1 cellular context compared by ENCODE assay signal in the genomic region with DNA sequence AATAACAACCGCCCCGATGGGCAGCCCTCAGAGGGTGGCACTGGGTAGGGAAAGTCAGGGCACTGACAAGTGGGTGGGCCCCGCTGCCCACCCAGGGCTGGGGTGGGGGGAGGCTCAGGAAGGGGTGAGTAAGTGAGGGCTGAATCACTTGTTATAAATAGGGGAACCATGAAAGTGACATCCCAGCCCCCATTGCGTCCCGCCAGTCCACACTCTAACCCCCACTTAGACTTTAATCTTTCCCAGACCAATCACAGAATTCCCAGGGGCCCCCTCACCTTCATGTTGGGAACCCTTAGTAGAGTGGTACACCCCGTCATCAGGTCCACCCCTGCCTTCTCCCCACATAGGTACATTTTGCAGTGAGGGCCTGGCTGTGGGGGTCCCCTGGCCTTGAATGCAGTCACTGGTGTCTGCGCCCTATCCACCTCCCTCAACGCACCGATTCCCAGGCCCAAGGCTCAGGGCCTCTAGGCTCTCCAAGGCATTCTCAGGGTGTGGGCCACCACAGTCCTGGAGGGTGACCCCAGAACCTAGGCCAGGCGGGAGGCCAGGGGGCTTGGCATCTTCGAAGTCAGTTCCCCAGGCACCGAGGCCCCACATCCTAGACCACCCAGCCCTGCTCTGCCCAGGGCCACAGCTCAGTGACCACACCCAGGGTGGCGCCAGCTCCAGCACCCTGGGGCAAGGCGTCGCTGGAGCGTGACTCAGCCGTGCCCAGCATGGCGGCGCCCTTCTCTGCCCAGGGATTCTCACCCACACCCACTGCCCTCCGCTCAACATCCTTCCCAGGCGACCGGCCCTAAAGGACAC.
TF ChIP-seq lines count a peak whose summit lies in the region.

No MANE protein-coding gene starts in this region.

TF ChIP-seq in GM12878, 131 proteins besides CTCF, POLR2A, EP300 and RAD21 (continued from another document):
- TF ChIP-seq CREB1 (IDR thresholded peaks at IDR 0.05; ENCODE audit: low read depth) (peak; percentile 14; the same call in 1 of the 2 replicates), MEF2B (IDR thresholded peaks at IDR 0.05; ENCODE audit: partially characterized antibody, poor library complexity, severe bottlenecking) (peak; percentile 48), LARP7 (IDR thresholded peaks at IDR 0.05) (peak; percentile 56; the same call in 1 of the 2 replicates), MTA3 (IDR thresholded peaks at IDR 0.05; ENCODE audit: borderline replicate concordance, low read length) (peak; percentile 38; the same call in 1 of the 2 replicates), DPF2 (IDR thresholded peaks at IDR 0.05) (peak; percentile 50; the same call in 1 of the 2 replicates), IKZF1 (conservative IDR thresholded peaks at IDR 0.05) (peak; percentile 40)
- TF ChIP-seq, protein P1, sequence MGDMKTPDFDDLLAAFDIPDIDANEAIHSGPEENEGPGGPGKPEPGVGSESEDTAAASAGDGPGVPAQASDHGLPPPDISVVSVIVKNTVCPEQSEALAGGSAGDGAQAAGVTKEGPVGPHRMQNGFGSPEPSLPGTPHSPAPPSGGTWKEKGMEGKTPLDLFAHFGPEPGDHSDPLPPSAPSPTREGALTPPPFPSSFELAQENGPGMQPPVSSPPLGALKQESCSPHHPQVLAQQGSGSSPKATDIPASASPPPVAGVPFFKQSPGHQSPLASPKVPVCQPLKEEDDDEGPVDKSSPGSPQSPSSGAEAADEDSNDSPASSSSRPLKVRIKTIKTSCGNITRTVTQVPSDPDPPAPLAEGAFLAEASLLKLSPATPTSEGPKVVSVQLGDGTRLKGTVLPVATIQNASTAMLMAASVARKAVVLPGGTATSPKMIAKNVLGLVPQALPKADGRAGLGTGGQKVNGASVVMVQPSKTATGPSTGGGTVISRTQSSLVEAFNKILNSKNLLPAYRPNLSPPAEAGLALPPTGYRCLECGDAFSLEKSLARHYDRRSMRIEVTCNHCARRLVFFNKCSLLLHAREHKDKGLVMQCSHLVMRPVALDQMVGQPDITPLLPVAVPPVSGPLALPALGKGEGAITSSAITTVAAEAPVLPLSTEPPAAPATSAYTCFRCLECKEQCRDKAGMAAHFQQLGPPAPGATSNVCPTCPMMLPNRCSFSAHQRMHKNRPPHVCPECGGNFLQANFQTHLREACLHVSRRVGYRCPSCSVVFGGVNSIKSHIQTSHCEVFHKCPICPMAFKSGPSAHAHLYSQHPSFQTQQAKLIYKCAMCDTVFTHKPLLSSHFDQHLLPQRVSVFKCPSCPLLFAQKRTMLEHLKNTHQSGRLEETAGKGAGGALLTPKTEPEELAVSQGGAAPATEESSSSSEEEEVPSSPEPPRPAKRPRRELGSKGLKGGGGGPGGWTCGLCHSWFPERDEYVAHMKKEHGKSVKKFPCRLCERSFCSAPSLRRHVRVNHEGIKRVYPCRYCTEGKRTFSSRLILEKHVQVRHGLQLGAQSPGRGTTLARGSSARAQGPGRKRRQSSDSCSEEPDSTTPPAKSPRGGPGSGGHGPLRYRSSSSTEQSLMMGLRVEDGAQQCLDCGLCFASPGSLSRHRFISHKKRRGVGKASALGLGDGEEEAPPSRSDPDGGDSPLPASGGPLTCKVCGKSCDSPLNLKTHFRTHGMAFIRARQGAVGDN (IDR thresholded peaks at IDR 0.05): peak; percentile 62
TF ChIP-seq in GM12878: peak in this region for 12.
